Comparison of ENCODE assay signal across 1 cellular context in genomic region chr4:173516621-173517612, GRCh38.
TF ChIP-seq lines count a peak whose summit lies in the region.

No MANE protein-coding gene starts in this region.

TF ChIP-seq in SK-N-SH, 30 proteins besides CTCF, POLR2A, EP300 and RAD21 (continued from another document):
- TF ChIP-seq, protein P1, sequence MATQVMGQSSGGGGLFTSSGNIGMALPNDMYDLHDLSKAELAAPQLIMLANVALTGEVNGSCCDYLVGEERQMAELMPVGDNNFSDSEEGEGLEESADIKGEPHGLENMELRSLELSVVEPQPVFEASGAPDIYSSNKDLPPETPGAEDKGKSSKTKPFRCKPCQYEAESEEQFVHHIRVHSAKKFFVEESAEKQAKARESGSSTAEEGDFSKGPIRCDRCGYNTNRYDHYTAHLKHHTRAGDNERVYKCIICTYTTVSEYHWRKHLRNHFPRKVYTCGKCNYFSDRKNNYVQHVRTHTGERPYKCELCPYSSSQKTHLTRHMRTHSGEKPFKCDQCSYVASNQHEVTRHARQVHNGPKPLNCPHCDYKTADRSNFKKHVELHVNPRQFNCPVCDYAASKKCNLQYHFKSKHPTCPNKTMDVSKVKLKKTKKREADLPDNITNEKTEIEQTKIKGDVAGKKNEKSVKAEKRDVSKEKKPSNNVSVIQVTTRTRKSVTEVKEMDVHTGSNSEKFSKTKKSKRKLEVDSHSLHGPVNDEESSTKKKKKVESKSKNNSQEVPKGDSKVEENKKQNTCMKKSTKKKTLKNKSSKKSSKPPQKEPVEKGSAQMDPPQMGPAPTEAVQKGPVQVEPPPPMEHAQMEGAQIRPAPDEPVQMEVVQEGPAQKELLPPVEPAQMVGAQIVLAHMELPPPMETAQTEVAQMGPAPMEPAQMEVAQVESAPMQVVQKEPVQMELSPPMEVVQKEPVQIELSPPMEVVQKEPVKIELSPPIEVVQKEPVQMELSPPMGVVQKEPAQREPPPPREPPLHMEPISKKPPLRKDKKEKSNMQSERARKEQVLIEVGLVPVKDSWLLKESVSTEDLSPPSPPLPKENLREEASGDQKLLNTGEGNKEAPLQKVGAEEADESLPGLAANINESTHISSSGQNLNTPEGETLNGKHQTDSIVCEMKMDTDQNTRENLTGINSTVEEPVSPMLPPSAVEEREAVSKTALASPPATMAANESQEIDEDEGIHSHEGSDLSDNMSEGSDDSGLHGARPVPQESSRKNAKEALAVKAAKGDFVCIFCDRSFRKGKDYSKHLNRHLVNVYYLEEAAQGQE (IDR thresholded peaks at IDR 0.05; ENCODE audit: low read depth, low read length): no peak
- TF ChIP-seq TEAD4 (IDR thresholded peaks at IDR 0.05; ENCODE audit: borderline replicate concordance, insufficient read depth) (no peak), PBX3 (IDR thresholded peaks at IDR 0.05) (peak; percentile 70), FOXM1 (IDR thresholded peaks at IDR 0.05; ENCODE audit: low read depth) (no peak), MEF2A (IDR thresholded peaks at IDR 0.05; ENCODE audit: borderline replicate concordance, low read depth) (no peak), USF2 (IDR thresholded peaks at IDR 0.05; ENCODE audit: borderline replicate concordance, low read depth, low read length) (no peak), SIN3A (IDR thresholded peaks at IDR 0.05; ENCODE audit: borderline replicate concordance, low read depth, low read length) (peak; percentile 57; the same call in 1 of the 2 replicates)
